13 cellular contexts compared by ENCODE assay signal in genomic region chr2:65536596-65536995, GRCh38.
DNase-seq lines count a peak whose midpoint lies in the region; ATAC-seq, FAIRE-seq and TF ChIP-seq lines count a peak whose summit lies in the region.
"Had no signal": no experiment of that assay in that cellular context is flagged by ENCODE, and none has a peak within 500 bp of the region (broad histone marks: within the 10 kb centered on the region; RNA-seq: fewer than 3 reads in every experiment).

No MANE protein-coding gene starts in this region.

- ATAC-seq in HG02588 (IDR thresholded peaks at IDR 0.05; ENCODE audit: unreplicated experiment) (peak; percentile 66), HG03196 (IDR thresholded peaks at IDR 0.05; ENCODE audit: unreplicated experiment) (peak; percentile 83)

- H3K27me3 ChIP-seq in SK-N-SH (ENCODE audit: insufficient read depth) = no peaks in the 10 kb centered on the region
- peaks cover 12% of the 10 kb centered on the region for H3K27me3 ChIP-seq in WERI-Rb-1 (ENCODE audit: insufficient read depth, low read depth, severe bottlenecking)
- H3K27me3 ChIP-seq: hepatocyte had no signal

- 86% methylated on average over 4 of the region's 4 CpGs for WGBS in SK-N-SH (ENCODE audit: low lambda C conversion rate)

- no peak for TF ChIP-seq EP300 in SK-N-SH (IDR thresholded peaks at IDR 0.05; ENCODE audit: borderline replicate concordance in 1 of 2, low read depth in 1 of 2, low read length in 1 of 2)

- no peaks in the 10 kb centered on the region for H3K36me3 ChIP-seq in SK-N-SH (replicated peaks in 1 of 2; ENCODE audit: control insufficient read depth in 1 of 2, insufficient read depth in 2 of 2, low read length in 1 of 2)
- H3K36me3 ChIP-seq in WERI-Rb-1 = no peaks in the 10 kb centered on the region

- no peak overlapping the region for H3K9ac ChIP-seq in SK-N-SH

- H3K27ac ChIP-seq in SK-N-SH (ENCODE audit: low read depth in 2 of 2, low read length in 1 of 2) = no peak overlapping the region
- H3K27ac ChIP-seq in WERI-Rb-1 = no peak overlapping the region
- H3K27ac ChIP-seq: hepatocyte had no signal

- CTCF ChIA-PET in SK-N-SH (lab: Yijun Ruan, JAX) = no interaction called here

- peak; percentile 73 for DNase-seq in GM12865 (ENCODE audit: low read depth)
- DNase-seq in GM19239 (ENCODE audit: insufficient read length, low spot score) = peak; percentile 13
- DNase-seq in SK-N-SH = no peak
- DNase-seq in activated CD4-positive, alpha-beta T cell treated with anti-CD3 and anti-CD28 coated beads, Interleukin-2, amount 50 U/mL, for 1 hour = no peak
- no peak for DNase-seq in SHP77 treated with DMSO at 0.1 percent for 48 hours (lab: John Stamatoyannopoulos, UW)
- DNase-seq in WERI-Rb-1 = no peak
- DNase-seq: DMS79 treated with DMSO at 0.1 percent for 48 hours; effector CD4-positive, alpha-beta T cell; NCI-H1930; stimulated activated CD4-positive, alpha-beta T cell treated with anti-CD3 and anti-CD28 coated beads, Interleukin-1b, Interleukin-23, amount 100 ng/mL, for 48 hours had no signal

- H3K4me2 ChIP-seq in SK-N-SH = no peak overlapping the region
- H3K4me2 ChIP-seq: hepatocyte had no signal

- H3K4me3 ChIP-seq in GM12865 (ENCODE audit: low read depth, low read length) = no peak overlapping the region
- no peak overlapping the region for H3K4me3 ChIP-seq in SK-N-SH (ENCODE audit: low read depth in 2 of 2, low read length in 1 of 2)
- H3K4me3 ChIP-seq in WERI-Rb-1 (ENCODE audit: low read depth, low read length) = no peak overlapping the region
- H3K4me3 ChIP-seq: hepatocyte had no signal

- H3K9me3 ChIP-seq in SK-N-SH (no peaks in the 10 kb centered on the region), WERI-Rb-1 (ENCODE audit: severe bottlenecking) (peaks cover 4% of the 10 kb centered on the region)

- no peaks in the 10 kb centered on the region for H3K9me2 ChIP-seq in SK-N-SH

- H3K4me1 ChIP-seq in SK-N-SH (ENCODE audit: control insufficient read depth in 1 of 2, insufficient read depth in 2 of 2, low read depth in 1 of 2, low read length in 1 of 2) = peaks cover 3 to 18% of the 10 kb centered on the region in 2 experiments; a peak in 2 of 4 replicates

- H4K20me1 ChIP-seq in SK-N-SH (ENCODE audit: insufficient read depth) = no peaks in the 10 kb centered on the region

- H3F3A ChIP-seq in SK-N-SH (replicated peaks; ENCODE audit: insufficient read depth) = no peaks in the 10 kb centered on the region

- peak; percentile 11 for FAIRE-seq in GM19239 (lab: Jason Lieb, UNC)

- no peak for TF ChIP-seq RAD21 in SK-N-SH (IDR thresholded peaks at IDR 0.05; ENCODE audit: low read length)

- POLR2A ChIA-PET in SK-N-SH (lab: Yijun Ruan, JAX) = no interaction called here

- H2AFZ ChIP-seq in SK-N-SH (ENCODE audit: low read depth) = no peak overlapping the region
- H2AFZ ChIP-seq: hepatocyte had no signal

- no peaks in the 10 kb centered on the region for H3K79me2 ChIP-seq in SK-N-SH (ENCODE audit: insufficient read depth)
- H3K79me2 ChIP-seq: hepatocyte had no signal

- no peak for TF ChIP-seq CTCF in GM12865 (IDR thresholded peaks at IDR 0.05; ENCODE audit: insufficient read depth, low read depth, low read length, missing control alignments)
- TF ChIP-seq CTCF in SK-N-SH (IDR thresholded peaks at IDR 0.05) = no peak
- TF ChIP-seq CTCF in WERI-Rb-1 (IDR thresholded peaks at IDR 0.05; ENCODE audit: low read depth, low read length) = no peak

TF ChIP-seq in SK-N-SH, 30 proteins besides CTCF, POLR2A, EP300 and RAD21:
- TF ChIP-seq EZH2phosphoT487 (IDR thresholded peaks at IDR 0.05; ENCODE audit: borderline replicate concordance, low read depth) (no peak), PBX3 (IDR thresholded peaks at IDR 0.05) (no peak), GABPA (IDR thresholded peaks at IDR 0.05; ENCODE audit: low read depth) (no peak), RXRA (IDR thresholded peaks at IDR 0.05; ENCODE audit: borderline replicate concordance, low read depth) (no peak), CHD2 (IDR thresholded peaks at IDR 0.05; ENCODE audit: low read length, partially characterized antibody) (no peak), ZBTB33 (IDR thresholded peaks at IDR 0.05; ENCODE audit: borderline replicate concordance, low read depth) (no peak), TCF12 (IDR thresholded peaks at IDR 0.05) (no peak), ELF1 (IDR thresholded peaks at IDR 0.05) (no peak), NFIC (IDR thresholded peaks at IDR 0.05; ENCODE audit: borderline replicate concordance) (no peak), MEF2A (IDR thresholded peaks at IDR 0.05; ENCODE audit: borderline replicate concordance, low read depth) (no peak), GATA2 (CRISPR knock-in tag; IDR thresholded peaks at IDR 0.05) (no peak), POLR2AphosphoS5 (IDR thresholded peaks at IDR 0.05; ENCODE audit: low read depth, low read length) (no peak), SMC3 (IDR thresholded peaks at IDR 0.05; ENCODE audit: low read depth, low read length) (no peak), MAX (IDR thresholded peaks at IDR 0.05; ENCODE audit: low read depth) (no peak)

Comparison
In these comparisons a context has a peak if more than half of its experiments do, and no peak if none do; other contexts are left out.
1. DNase-seq: peak in GM12865 (single experiment) and GM19239 (single experiment); none in SK-N-SH (single experiment), activated CD4-positive, alpha-beta T cell treated with anti-CD3 and anti-CD28 coated beads, Interleukin-2, amount 50 U/mL, for 1 hour (single experiment), SHP77 treated with DMSO at 0.1 percent for 48 hours (single experiment) and WERI-Rb-1 (single experiment).